15 cellular contexts compared by ENCODE assay signal in genomic region chr10:129934196-129934925, GRCh38. TPM values are rescaled to one million over a fixed set of nuclear protein-coding genes. Genes with fewer than 3 reads are reported as not detected.
DNase-seq lines count a peak whose midpoint lies in the region; ATAC-seq and TF ChIP-seq lines count a peak whose summit lies in the region.
"Had no signal": no experiment of that assay in that cellular context is flagged by ENCODE, and none has a peak within 500 bp of the region (broad histone marks: within the 10 kb centered on the region; RNA-seq: fewer than 3 reads in every experiment).

No MANE protein-coding gene starts in this region.

- TF ChIP-seq POLR2A in sigmoid colon (IDR thresholded peaks at IDR 0.05), result no peak

- H3K4me1 ChIP-seq in left lung (no peaks in the 10 kb centered on the region), sigmoid colon (no peaks in the 10 kb centered on the region)

- intact Hi-C loops in left lung (cut with DNase I) (no loop called here), sigmoid colon (cut with DNase I) (no loop called here)

- peaks cover 0 to 16% of the 10 kb centered on the region in 2 donors for H3K27me3 ChIP-seq in left lung
- no peaks in the 10 kb centered on the region for H3K27me3 ChIP-seq in sigmoid colon
- H3K27me3 ChIP-seq: BLaER1 treated with 17β-estradiol and CSF1 and Interleukin-3, amounts not matched to agents 10 nM and 100 nM had no signal

- H3K36me3 ChIP-seq in left lung (no peaks in the 10 kb centered on the region), sigmoid colon (no peaks in the 10 kb centered on the region)
- H3K36me3 ChIP-seq: BLaER1 treated with 17β-estradiol and CSF1 and Interleukin-3, amounts not matched to agents 10 nM and 100 nM had no signal

- 86 to 92% methylated on average over 12 of the region's 12 CpGs for WGBS in sigmoid colon, 2 donors

- H3K27ac ChIP-seq in left lung, result no peak overlapping the region
- H3K27ac ChIP-seq in sigmoid colon, result no peak overlapping the region
- H3K27ac ChIP-seq: BLaER1 treated with 17β-estradiol and CSF1 and Interleukin-3, amounts not matched to agents 10 nM and 100 nM; GM23248 had no signal

- H3K9me3 ChIP-seq in left lung (no peaks in the 10 kb centered on the region), sigmoid colon (no peaks in the 10 kb centered on the region)
- H3K9me3 ChIP-seq: BLaER1 treated with 17β-estradiol and CSF1 and Interleukin-3, amounts not matched to agents 10 nM and 100 nM had no signal

- no peak for TF ChIP-seq EP300 in sigmoid colon (IDR thresholded peaks at IDR 0.05)

- no peak for ATAC-seq in left lung
- ATAC-seq: HCT116 had no signal

- H3K4me3 ChIP-seq in left lung (no peak overlapping the region), sigmoid colon (no peak overlapping the region)
- H3K4me3 ChIP-seq: BLaER1 treated with 17β-estradiol and CSF1 and Interleukin-3, amounts not matched to agents 10 nM and 100 nM; GM23248 had no signal

- in situ Hi-C loops in G401 (cut with HindIII; ENCODE audit: low sequenced_read_pairs), result no loop called here

- DNase-seq in activated effector memory CD4-positive, alpha-beta T cell treated with anti-CD3 and anti-CD28 coated beads, Interleukin-2, amount 50 U/mL, for 16 hours, result peak; percentile 48
- DNase-seq in activated effector memory CD4-positive, alpha-beta T cell treated with Interleukin-2 at 50 U/mL for 16 hours, result no peak
- DNase-seq in G401 (ENCODE audit: low spot score) (peak; percentile 12), left lung (peak; percentile 10 to 36), sigmoid colon (peak; percentile 29), COLO829 (ENCODE audit: low spot score) (no peak), NCI-H774 (lab: John Stamatoyannopoulos, UW) (no peak)
- no peak for DNase-seq in activated CD8-positive, alpha-beta memory T cell treated with anti-CD3 and anti-CD28 coated beads for 24 hours
- DNase-seq: 8988T; ACHN; CD4-positive, alpha-beta T cell; DMS79; GM23248 had no signal

- TF ChIP-seq CTCF in left lung (IDR thresholded peaks at IDR 0.05) (no peak), sigmoid colon (IDR thresholded peaks at IDR 0.05) (no peak)

RNA-seq across cellular contexts. Expression of gene EBF3, which starts 29.7 kb away (rescaled TPM):
- 0.24 and 0.25 TPM in 2 replicates for total RNA-seq in G401 (2014; rRNA removed; shearing (Covaris generic))
- total RNA-seq in left lung, result under 1 TPM in 1 of 2 donors, not detected in 1; 0.10 TPM
- 1 to 10 TPM; 4.3 to 8.9 (median 5.8) TPM for total RNA-seq in sigmoid colon
- 1 to 10 TPM in 2 of 3 donors, not detected in 1; 1.2 to 1.3 TPM for polyA plus RNA-seq in sigmoid colon
- total RNA-seq: CD4-positive, alpha-beta T cell had no signal

Comparison
In these comparisons a context has a peak if more than half of its experiments do, and no peak if none do; other contexts are left out.
1. DNase-seq: peak in activated effector memory CD4-positive, alpha-beta T cell treated with anti-CD3 and anti-CD28 coated beads, Interleukin-2, amount 50 U/mL, for 16 hours (single experiment), G401 (single experiment), left lung (2 of 2) and sigmoid colon (single experiment); none in activated effector memory CD4-positive, alpha-beta T cell treated with Interleukin-2 at 50 U/mL for 16 hours (single experiment), COLO829 (single experiment), NCI-H774 (single experiment) and activated CD8-positive, alpha-beta memory T cell treated with anti-CD3 and anti-CD28 coated beads for 24 hours (single experiment).